8 cellular contexts compared by ENCODE assay signal in the genomic region with DNA sequence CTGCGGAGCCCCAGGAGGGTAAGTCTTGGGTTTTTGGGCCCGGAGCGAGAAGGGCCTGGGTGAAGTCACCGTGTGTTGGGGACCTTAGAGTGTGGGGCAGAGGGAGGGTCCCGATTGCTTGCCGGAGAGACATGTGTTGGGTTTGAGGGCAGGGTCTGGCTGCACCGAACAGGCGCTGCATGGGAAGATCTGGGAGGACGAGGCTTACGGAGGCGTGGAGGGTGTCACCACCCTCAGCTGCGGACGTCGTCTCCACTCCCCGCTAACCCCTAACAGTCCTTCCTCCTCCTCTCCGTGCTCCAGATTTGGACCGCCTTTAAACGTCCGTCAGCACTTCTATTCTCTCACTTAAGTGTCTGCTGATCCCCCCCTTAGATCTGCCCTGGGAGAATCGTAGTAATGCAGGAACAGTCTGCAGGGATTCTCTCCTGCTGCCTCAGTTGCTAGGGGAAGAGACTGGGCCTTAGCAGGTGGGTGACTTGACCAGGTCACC. TPM values are rescaled to one million over a fixed set of nuclear protein-coding genes. Genes with fewer than 3 reads are reported as not detected.
DNase-seq lines count a peak whose midpoint lies in the region; ATAC-seq, FAIRE-seq and TF ChIP-seq lines count a peak whose summit lies in the region.
"Not testable (repeated sequence)": the region's sequence is repeated elsewhere in the genome, so short reads cannot be mapped to it uniquely, and the experiment has no call there.

No MANE protein-coding gene starts in this region.

- H3K9me3 Mint-ChIP-seq in T-helper 2 cell treated with Interferon-gamma antibody and Interleukin-4, amounts not matched to agents 5 μg/mL and 100 μg/mL, for 36 hours, result not testable (repeated sequence)

- TF ChIP-seq CTCF in left lung (IDR thresholded peaks at IDR 0.05); pancreas (IDR thresholded peaks at IDR 0.05); stomach (IDR thresholded peaks at IDR 0.05): not testable (repeated sequence)

- H3K4me3 ChIP-seq in BLaER1 (peak overlapping the region; percentile 88), HUES48 (ENCODE audit: low read depth, low read length) (peak overlapping the region; percentile 74), adipocyte (ENCODE audit: low read length) (peak overlapping the region; percentile 74), left lung (peak overlapping the region; percentile 67 to 89), pancreas (peak overlapping the region; percentile 67 to 87 (median 73)), stomach (peak overlapping the region; percentile 65 to 89 (median 84))

- not testable (repeated sequence) for H3K27me3 ChIP-seq in BLaER1; HUES48 (ENCODE audit: control insufficient read depth, insufficient read depth, low read length); adipocyte (replicated peaks; ENCODE audit: control insufficient read depth, insufficient read depth, low read length); left lung; pancreas; stomach

- H3K36me3 ChIP-seq in BLaER1 (peaks cover 20% of the 10 kb centered on the region), left lung (peaks cover 0 to 14% of the 10 kb centered on the region in 2 donors), stomach (peaks cover 4 to 13% (median 10%) of the 10 kb centered on the region in 4 donors)
- not testable (repeated sequence) for H3K36me3 ChIP-seq in HUES48 (ENCODE audit: control insufficient read depth, insufficient read depth, low read length); adipocyte (ENCODE audit: control insufficient read depth, insufficient read depth, low read length, severe bottlenecking); pancreas

- H3K4me1 Mint-ChIP-seq in T-helper 2 cell treated with Interferon-gamma antibody and Interleukin-4, amounts not matched to agents 5 μg/mL and 100 μg/mL, for 36 hours (ENCODE audit: low read depth), result not testable (repeated sequence)

- peak overlapping the region; percentile 91 for H3K4me3 Mint-ChIP-seq in T-helper 2 cell treated with Interferon-gamma antibody and Interleukin-4, amounts not matched to agents 5 μg/mL and 100 μg/mL, for 36 hours

- H3K9ac ChIP-seq in BLaER1 (peak overlapping the region; percentile 95), adipocyte (ENCODE audit: low read length) (peak overlapping the region; percentile 86)
- H3K9ac ChIP-seq in HUES48 (ENCODE audit: low read depth, low read length), result not testable (repeated sequence)

- peak overlapping the region; percentile 85 for H3K27ac Mint-ChIP-seq in T-helper 2 cell treated with Interferon-gamma antibody and Interleukin-4, amounts not matched to agents 5 μg/mL and 100 μg/mL, for 36 hours

- not testable (repeated sequence) for H3K27me3 Mint-ChIP-seq in T-helper 2 cell treated with Interferon-gamma antibody and Interleukin-4, amounts not matched to agents 5 μg/mL and 100 μg/mL, for 36 hours (ENCODE audit: low read depth)

- FAIRE-seq in pancreas (lab: Jason Lieb, UNC), result not testable (repeated sequence)

- H3K36me3 Mint-ChIP-seq in T-helper 2 cell treated with Interferon-gamma antibody and Interleukin-4, amounts not matched to agents 5 μg/mL and 100 μg/mL, for 36 hours (ENCODE audit: low read depth), result peaks cover 18% of the 10 kb centered on the region

- intact Hi-C loops in left lung (cut with DNase I); pancreas (cut with DNase I); stomach (cut with DNase I; ENCODE audit: low total_unique reads): not testable (repeated sequence)

- not testable (repeated sequence) for TF ChIP-seq POLR2A in erythroblast (IDR thresholded peaks at IDR 0.05; ENCODE audit: low read length); stomach (IDR thresholded peaks at IDR 0.05)

- not testable (repeated sequence) for H4K20me1 ChIP-seq in BLaER1

- peak overlapping the region; percentile 88 for H3K27ac ChIP-seq in BLaER1
- H3K27ac ChIP-seq in HUES48 (ENCODE audit: low read depth, low read length), result peak overlapping the region; percentile 73
- peak overlapping the region; percentile 84 to 85 for H3K27ac ChIP-seq in left lung
- peak overlapping the region in 3 of 4 donors; percentile 62 to 88 (median 78) for H3K27ac ChIP-seq in pancreas
- peak overlapping the region; percentile 89 to 96 (median 96) for H3K27ac ChIP-seq in stomach

- 0 to 1% methylated on average over 11 to 16 of the region's 20 CpGs for whole genome bisulfite sequencing in pancreas, 2 donors
- WGBS in stomach, 5 donors, result 0 to 1% (median 0%) methylated on average over 9 to 19 of the region's 20 CpGs

- not testable (repeated sequence) for H3K4me1 ChIP-seq in BLaER1; HUES48 (ENCODE audit: control insufficient read depth, insufficient read depth, low read length); adipocyte (ENCODE audit: control insufficient read depth, insufficient read depth, low read length); left lung; pancreas
- peaks cover 0 to 15% (median 9%) of the 10 kb centered on the region in 4 donors for H3K4me1 ChIP-seq in stomach

- peak overlapping the region; percentile 66 for H3K4me2 ChIP-seq in BLaER1

- H3K9me3 ChIP-seq in BLaER1; HUES48 (ENCODE audit: control insufficient read depth, insufficient read depth, low read length); adipocyte (ENCODE audit: control insufficient read depth, low read length); left lung; pancreas; stomach: not testable (repeated sequence)

- ATAC-seq in left lung, pancreas: not testable (repeated sequence)

- peak; percentile 8 for DNase-seq in T-helper 2 cell treated with Interferon-gamma antibody and Interleukin-4, amounts not matched to agents 5 μg/mL and 100 μg/mL, for 36 hours (ENCODE audit: low spot score)
- DNase-seq in adipocyte (ENCODE audit: low read depth) (peak; percentile 3), erythroblast (lab: John Stamatoyannopoulos, UW) (peak; percentile 30 to 41), pancreas (peak in 1 of 6 donors; percentile 20)
- DNase-seq in left lung, stomach: not testable (repeated sequence)

- not testable (repeated sequence) for TF ChIP-seq EP300 in stomach (IDR thresholded peaks at IDR 0.05)

RNA-seq across cellular contexts. Expression of a gene that starts 8.2 kb away (rescaled TPM):
- total RNA-seq in left lung, result not detected
- total RNA-seq in pancreas, result not detected
- polyA plus RNA-seq in pancreas, result not detected
- not detected for total RNA-seq in stomach
- not detected for polyA plus RNA-seq in stomach

RNA-seq across cellular contexts. Expression of a gene that starts 31.7 kb away (rescaled TPM):
- 10 to 100 TPM; 17.1 to 18.8 TPM for total RNA-seq in left lung
- total RNA-seq in pancreas, result 10 to 100 TPM in 4 of 6 donors, 1 to 10 TPM in 2; 9.1 to 13.8 (median 10.8) TPM
- 10 to 100 TPM; 34.3 to 40.1 TPM for polyA plus RNA-seq in pancreas
- total RNA-seq in stomach, result 10 to 100 TPM; 23.9 to 92.7 (median 34.0) TPM
- polyA plus RNA-seq in stomach, result 10 to 100 TPM; 23.5 to 29.6 (median 28.7) TPM
